Comparison of ENCODE assay signal across 8 cellular contexts in the genomic region with DNA sequence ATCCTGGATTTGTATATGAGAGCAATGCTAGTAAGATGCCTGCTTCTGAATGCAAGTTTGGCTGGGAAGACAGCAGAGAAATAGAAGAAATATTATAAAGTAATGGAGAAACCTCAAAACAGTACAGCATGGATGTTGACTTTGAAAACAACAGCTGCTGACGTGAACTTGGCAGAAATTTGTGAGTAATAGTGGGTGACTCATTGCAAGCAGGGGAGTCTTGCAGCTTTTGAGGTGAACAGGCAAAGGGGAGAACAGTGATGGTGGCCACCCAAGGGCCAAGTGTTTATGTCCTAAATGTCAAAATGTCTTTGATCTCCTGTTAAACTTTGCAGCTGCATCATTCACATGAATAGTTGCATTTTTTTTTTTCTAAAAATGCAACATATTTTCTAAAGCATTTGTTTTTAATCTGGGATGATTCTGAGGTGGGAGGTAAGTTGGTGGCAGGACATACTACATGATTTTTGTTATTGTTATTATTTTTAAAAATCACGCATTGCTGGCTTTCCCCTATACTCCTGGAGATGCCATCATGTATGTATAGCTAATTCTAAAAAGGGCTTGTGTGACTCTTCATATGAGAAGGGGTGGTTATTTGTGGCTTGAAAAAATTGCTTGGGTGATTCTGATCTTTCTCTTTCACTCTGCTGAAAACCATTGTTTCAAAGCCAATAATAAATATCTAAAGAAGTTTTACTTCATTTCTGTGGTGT.
DNase-seq lines count a peak whose midpoint lies in the region; ATAC-seq lines count a peak whose summit lies in the region.

No MANE protein-coding gene starts in this region.

- peak; percentile 34 for DNase-seq in RPMI7951 (ENCODE audit: low read depth)
- DNase-seq in amniotic epithelial cell (ENCODE audit: low read depth): peak; percentile 80
- peak; percentile 55 for DNase-seq in fibroblast of peridontal ligament (ENCODE audit: extremely low read depth)
- peak; percentile 22 for DNase-seq in stromal cell of bone marrow (ENCODE audit: low read depth)

- ATAC-seq in GM18520 (IDR thresholded peaks at IDR 0.05; ENCODE audit: unreplicated experiment): peak; percentile 48
- peak; percentile 73 for ATAC-seq in GM21447 (IDR thresholded peaks at IDR 0.05; ENCODE audit: unreplicated experiment)
- peak; percentile 71 for ATAC-seq in HG02798 (IDR thresholded peaks at IDR 0.05; ENCODE audit: poor library complexity, unreplicated experiment)
- ATAC-seq in HG03354 (IDR thresholded peaks at IDR 0.05; ENCODE audit: poor library complexity, severe bottlenecking, unreplicated experiment): peak; percentile 59

Comparison
In these comparisons a context has a peak if more than half of its experiments do, and no peak if none do; other contexts are left out.
1. Peak in every context shown above with its lines: DNase-seq and ATAC-seq.
2. DNase-seq: peak in every context shown above with its lines; median percentile 80 in amniotic epithelial cell; 55 in fibroblast of peridontal ligament; 34 in RPMI7951; 22 in stromal cell of bone marrow.